Comparison of ENCODE assay signal across 23 cellular contexts in the genomic region with DNA sequence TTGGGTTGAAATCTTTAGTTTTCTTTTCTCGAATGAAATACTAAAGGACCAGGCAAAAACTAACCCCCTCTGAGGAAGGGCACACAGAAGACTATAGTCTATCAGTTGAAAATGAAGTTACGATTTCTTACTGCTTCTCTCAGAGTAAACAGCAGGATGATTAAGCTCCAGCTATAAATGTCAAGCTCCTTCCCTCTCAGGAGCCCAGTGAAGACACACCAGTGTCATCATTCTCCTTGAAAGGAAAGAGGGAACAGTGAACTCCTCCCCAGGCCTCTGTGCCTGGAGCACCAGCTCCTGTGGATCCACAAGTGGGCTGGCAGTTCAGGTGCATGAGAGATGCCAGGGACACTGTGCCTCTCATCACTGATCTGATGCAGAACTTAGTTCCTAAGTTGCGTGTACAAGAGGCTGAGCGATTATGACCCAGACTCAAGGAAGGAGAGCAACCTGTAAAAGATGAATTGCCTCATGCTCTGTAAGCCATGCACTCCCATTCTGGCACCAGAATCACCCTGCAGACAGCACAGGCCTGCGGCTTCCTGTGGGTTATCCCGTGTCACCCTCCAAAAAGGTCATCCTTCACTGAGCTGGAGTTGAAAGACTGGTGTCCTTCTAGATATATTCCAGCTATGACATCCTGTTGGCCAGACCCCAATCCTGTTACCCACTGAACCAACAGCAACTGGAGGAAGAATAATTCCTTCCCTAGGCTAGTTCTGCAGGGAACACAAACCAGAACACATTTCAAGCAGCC.
DNase-seq lines count a peak whose midpoint lies in the region; ATAC-seq, FAIRE-seq and TF ChIP-seq lines count a peak whose summit lies in the region.
"Had no signal": no experiment of that assay in that cellular context is flagged by ENCODE, and none has a peak within 500 bp of the region (broad histone marks: within the 10 kb centered on the region; RNA-seq: fewer than 3 reads in every experiment).

No MANE protein-coding gene starts in this region.

- H3K36me3 ChIP-seq in fibroblast of lung (ENCODE audit: control insufficient read depth, insufficient read depth, low read length) (no peaks in the 10 kb centered on the region), thyroid gland (no peaks in the 10 kb centered on the region)
- H3K36me3 ChIP-seq in naive thymus-derived CD4-positive, alpha-beta T cell (ENCODE audit: control insufficient read depth in 2 of 3, insufficient read depth in 3 of 3, low read length in 3 of 3), result no peaks in the 10 kb centered on the region

- H2AFZ ChIP-seq in fibroblast of lung (ENCODE audit: low read length), result no peak overlapping the region
- H2AFZ ChIP-seq: GM23338 had no signal

- H3K4me1 Mint-ChIP-seq in naive thymus-derived CD4-positive, alpha-beta T cell, result no peaks in the 10 kb centered on the region
- H3K4me1 Mint-ChIP-seq: CD4-positive, CD25-positive, alpha-beta regulatory T cell; GM23338 had no signal

- H3K27ac ChIP-seq in fibroblast of lung (ENCODE audit: insufficient read depth, low read length), result peak overlapping the region; percentile 43
- H3K27ac ChIP-seq in thyroid gland, result no peak overlapping the region
- no peak overlapping the region for H3K27ac ChIP-seq in naive thymus-derived CD4-positive, alpha-beta T cell (ENCODE audit: low read depth, low read length)

- H3K79me2 ChIP-seq in fibroblast of lung (ENCODE audit: control insufficient read depth, insufficient read depth, low read length), result no peaks in the 10 kb centered on the region

- POLR2A ChIA-PET in naive thymus-derived CD4-positive, alpha-beta T cell (lab: Charles Lee), result no interaction called here

- TF ChIP-seq POLR2A in thyroid gland (IDR thresholded peaks at IDR 0.05) (no peak), GM12891 (IDR thresholded peaks at IDR 0.05; ENCODE audit: low read depth, low read length) (no peak)

- H3K4me3 ChIP-seq in fibroblast of lung (replicated peaks in 1 of 4; ENCODE audit: control extremely low read depth in 1 of 4, insufficient read depth in 1 of 4, low read depth in 3 of 4, low read length in 4 of 4) (no peak overlapping the region), thyroid gland (replicated peaks in 1 of 3) (no peak overlapping the region)
- no peak overlapping the region for H3K4me3 ChIP-seq in naive thymus-derived CD4-positive, alpha-beta T cell (ENCODE audit: low read length)
- H3K4me3 ChIP-seq: GM23338 had no signal

- TF ChIP-seq CTCF in fibroblast of lung (conservative IDR thresholded peaks at IDR 0.05 in 1 of 2, IDR thresholded peaks at IDR 0.05 in 1 of 2; ENCODE audit: low read depth in 1 of 2, low read length in 2 of 2), result no peak
- TF ChIP-seq CTCF in thyroid gland (IDR thresholded peaks at IDR 0.05), result no peak

- ATAC-seq in Right ventricle myocardium inferior (peak; percentile 60), left ventricle myocardium superior (peak; percentile 86), SK-N-SH treated with all-trans-retinoic acid at 6 μM for 48 hours (no peak)
- no peak for ATAC-seq in naive thymus-derived CD4-positive, alpha-beta T cell
- ATAC-seq: GM23338, HCT116 had no signal

- CTCF ChIA-PET in naive thymus-derived CD4-positive, alpha-beta T cell (lab: Charles Lee), result no interaction called here

- no peak overlapping the region for H3K4me3 Mint-ChIP-seq in naive thymus-derived CD4-positive, alpha-beta T cell
- H3K4me3 Mint-ChIP-seq: CD4-positive, CD25-positive, alpha-beta regulatory T cell; GM23338 had no signal

- DNase-seq in Right ventricle myocardium inferior (ENCODE audit: missing footprints), result no peak
- DNase-seq in cardiac septum (ENCODE audit: low spot score), result no peak
- no peak for DNase-seq in fibroblast of lung (ENCODE audit: low read depth in 2 of 2)
- DNase-seq in left ventricle myocardium superior, result no peak
- peak; percentile 7 to 34 for DNase-seq in thyroid gland
- DNase-seq in naive thymus-derived CD4-positive, alpha-beta T cell, result no peak
- DNase-seq in GM12891 (ENCODE audit: insufficient read length, low spot score), result no peak
- DNase-seq: 8988T; CD4-positive, CD25-positive, alpha-beta regulatory T cell; COR-L47; DMS 273 treated with DMSO at 0.1 percent for 48 hours; EL; KBM-7; NCI-H187; NCI-H2107; NCI-H510A; NCI-H774; SIG-M5 had no signal

- H3K36me3 Mint-ChIP-seq in naive thymus-derived CD4-positive, alpha-beta T cell, result no peaks in the 10 kb centered on the region
- H3K36me3 Mint-ChIP-seq: CD4-positive, CD25-positive, alpha-beta regulatory T cell had no signal

- H3K9me3 ChIP-seq in fibroblast of lung (ENCODE audit: control insufficient read depth, insufficient read depth, low read depth, low read length), result no peaks in the 10 kb centered on the region
- no peaks in the 10 kb centered on the region for H3K9me3 ChIP-seq in thyroid gland
- no peaks in the 10 kb centered on the region for H3K9me3 ChIP-seq in naive thymus-derived CD4-positive, alpha-beta T cell (ENCODE audit: control insufficient read depth in 2 of 3, low read length in 3 of 3)

- 56 to 66% methylated on average over 6 of the region's 6 CpGs for WGBS in thyroid gland, 2 donors

- H3K9me3 Mint-ChIP-seq in naive thymus-derived CD4-positive, alpha-beta T cell, result peaks cover 0 to 4% (median 0%) of the 10 kb centered on the region in 11 donors
- H3K9me3 Mint-ChIP-seq: GM23338 had no signal

- H3K9ac ChIP-seq in fibroblast of lung (ENCODE audit: insufficient read depth, low read length), result no peak overlapping the region

- no peak overlapping the region for H3K4me2 ChIP-seq in fibroblast of lung (ENCODE audit: extremely low read depth, insufficient read depth, low read length)
- H3K4me2 ChIP-seq: GM23338 had no signal

- intact Hi-C loops in Right ventricle myocardium inferior (cut with DNase I), result no loop called here
- intact Hi-C loops in cardiac septum (cut with DNase I), result loop anchor here (10.0 kb wide), 2 partner anchors 393 to 463 kb away; partner anchors contain the start of gene SEMA5A
- intact Hi-C loops in left ventricle myocardium superior (cut with micrococcal nuclease), result no loop called here
- intact Hi-C loops in thyroid gland (cut with DNase I), result no loop called here
- intact Hi-C loops in naive thymus-derived CD4-positive, alpha-beta T cell (cut with micrococcal nuclease), result no loop called here

- no peaks in the 10 kb centered on the region for H3K27me3 Mint-ChIP-seq in naive thymus-derived CD4-positive, alpha-beta T cell
- H3K27me3 Mint-ChIP-seq: CD4-positive, CD25-positive, alpha-beta regulatory T cell had no signal

- H4K20me1 ChIP-seq in fibroblast of lung (ENCODE audit: control insufficient read depth, extremely low read depth, insufficient read depth, low read length), result no peaks in the 10 kb centered on the region

- H3K27ac Mint-ChIP-seq in naive thymus-derived CD4-positive, alpha-beta T cell, result no peak overlapping the region
- H3K27ac Mint-ChIP-seq: CD4-positive, CD25-positive, alpha-beta regulatory T cell; GM23338 had no signal

- H3K4me1 ChIP-seq in fibroblast of lung (ENCODE audit: control insufficient read depth, extremely low read depth, insufficient read depth, low read length) (peaks cover 15% of the 10 kb centered on the region), thyroid gland (no peaks in the 10 kb centered on the region)
- H3K4me1 ChIP-seq in naive thymus-derived CD4-positive, alpha-beta T cell (ENCODE audit: control insufficient read depth in 2 of 2, insufficient read depth in 2 of 2, low read length in 2 of 2), result no peaks in the 10 kb centered on the region

- H3K27me3 ChIP-seq in fibroblast of lung (ENCODE audit: control insufficient read depth, insufficient read depth, low read length) (no peaks in the 10 kb centered on the region), thyroid gland (no peaks in the 10 kb centered on the region)
- no peaks in the 10 kb centered on the region for H3K27me3 ChIP-seq in naive thymus-derived CD4-positive, alpha-beta T cell (ENCODE audit: control insufficient read depth in 2 of 2, insufficient read depth in 2 of 2, low read length in 2 of 2)

- no peak for FAIRE-seq in GM12891 (lab: Jason Lieb, UNC)
- FAIRE-seq: GM12892, GM18507 had no signal

TF ChIP-seq in SK-N-SH treated with all-trans-retinoic acid at 6 μM for 48 hours, 23 proteins besides CTCF, POLR2A, EP300 and RAD21:
- TF ChIP-seq ZC3H10 (CRISPR knock-in tag; IDR thresholded peaks at IDR 0.05), result no peak
- TF ChIP-seq, protein P1, sequence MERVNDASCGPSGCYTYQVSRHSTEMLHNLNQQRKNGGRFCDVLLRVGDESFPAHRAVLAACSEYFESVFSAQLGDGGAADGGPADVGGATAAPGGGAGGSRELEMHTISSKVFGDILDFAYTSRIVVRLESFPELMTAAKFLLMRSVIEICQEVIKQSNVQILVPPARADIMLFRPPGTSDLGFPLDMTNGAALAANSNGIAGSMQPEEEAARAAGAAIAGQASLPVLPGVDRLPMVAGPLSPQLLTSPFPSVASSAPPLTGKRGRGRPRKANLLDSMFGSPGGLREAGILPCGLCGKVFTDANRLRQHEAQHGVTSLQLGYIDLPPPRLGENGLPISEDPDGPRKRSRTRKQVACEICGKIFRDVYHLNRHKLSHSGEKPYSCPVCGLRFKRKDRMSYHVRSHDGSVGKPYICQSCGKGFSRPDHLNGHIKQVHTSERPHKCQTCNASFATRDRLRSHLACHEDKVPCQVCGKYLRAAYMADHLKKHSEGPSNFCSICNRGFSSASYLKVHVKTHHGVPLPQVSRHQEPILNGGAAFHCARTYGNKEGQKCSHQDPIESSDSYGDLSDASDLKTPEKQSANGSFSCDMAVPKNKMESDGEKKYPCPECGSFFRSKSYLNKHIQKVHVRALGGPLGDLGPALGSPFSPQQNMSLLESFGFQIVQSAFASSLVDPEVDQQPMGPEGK (CRISPR knock-in tag; IDR thresholded peaks at IDR 0.05; ENCODE audit: borderline replicate concordance), result no peak
TF ChIP-seq in SK-N-SH treated with all-trans-retinoic acid at 6 μM for 48 hours: peak in this region for 0.

TF ChIP-seq in GM12891, 5 proteins besides CTCF, POLR2A, EP300 and RAD21:
- TF ChIP-seq POLR2AphosphoS5 (IDR thresholded peaks at IDR 0.05; ENCODE audit: low read depth, low read length) (no peak), TAF1 (IDR thresholded peaks at IDR 0.05; ENCODE audit: low read depth, low read length) (no peak), SPI1 (IDR thresholded peaks at IDR 0.05; ENCODE audit: low read depth, low read length) (no peak)

Comparison
In these comparisons a context has a peak if more than half of its experiments do, and no peak if none do; other contexts are left out.
1. ATAC-seq: peak in Right ventricle myocardium inferior (single experiment) and left ventricle myocardium superior (single experiment); none in SK-N-SH treated with all-trans-retinoic acid at 6 μM for 48 hours (single experiment) and naive thymus-derived CD4-positive, alpha-beta T cell (single experiment).
2. DNase-seq: peak in thyroid gland (2 of 2); none in Right ventricle myocardium inferior (single experiment), cardiac septum (single experiment), fibroblast of lung (0 of 2), left ventricle myocardium superior (single experiment), naive thymus-derived CD4-positive, alpha-beta T cell (0 of 9) and GM12891 (single experiment).